ENCODE assay signal across 8 cellular contexts in the genomic region with DNA sequence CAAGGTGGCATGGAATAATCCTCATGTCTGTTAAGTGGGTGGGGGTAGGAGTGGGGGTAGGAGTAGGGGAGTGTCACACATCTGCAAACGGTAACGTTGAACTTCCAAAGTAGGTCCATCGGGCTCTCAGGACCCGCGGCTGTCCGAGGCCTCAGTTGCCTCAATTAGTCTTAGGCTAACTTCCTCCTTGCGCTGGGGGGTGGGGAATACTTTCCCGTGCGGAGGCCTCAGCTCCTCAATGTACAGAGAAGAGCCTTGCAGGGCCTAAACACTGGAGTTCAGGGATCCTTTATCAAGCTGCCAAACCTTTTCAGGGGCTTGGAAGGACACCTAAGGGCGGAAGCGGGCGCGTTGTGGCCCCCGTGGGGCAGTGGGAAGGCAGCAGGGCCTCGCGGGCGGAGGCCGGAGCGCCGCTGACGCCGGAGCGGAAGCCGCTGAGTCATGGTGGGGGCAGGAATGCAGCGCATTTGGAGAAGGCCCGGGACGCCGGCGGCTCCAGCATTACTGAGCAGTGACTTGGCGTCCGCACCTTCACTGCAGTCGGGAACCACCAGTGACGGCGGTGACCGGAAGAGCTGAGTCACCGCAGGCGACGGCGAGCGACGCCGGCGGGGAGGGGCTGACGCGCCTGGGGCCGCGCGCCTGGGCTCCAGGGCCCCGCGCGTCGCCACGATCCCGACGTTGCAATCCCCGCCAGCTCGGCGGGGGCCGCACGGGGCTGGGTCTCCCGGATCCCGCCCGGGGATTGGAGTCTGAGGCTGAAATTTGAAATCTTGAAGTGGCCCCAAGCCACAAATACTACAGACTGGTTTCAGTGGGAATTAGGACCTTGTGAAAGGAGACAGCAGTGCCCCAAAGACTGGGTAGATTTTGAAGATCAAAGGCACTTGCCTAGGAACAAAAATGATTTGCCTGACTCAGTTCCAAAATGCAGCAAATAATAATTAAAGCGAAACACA. TPM values are rescaled to one million over a fixed set of nuclear protein-coding genes. Genes with fewer than 3 reads are reported as not detected.
DNase-seq lines count a peak whose midpoint lies in the region; ATAC-seq and TF ChIP-seq lines count a peak whose summit lies in the region.

No MANE protein-coding gene starts in this region.

- H3K27me3 ChIP-seq in ascending aorta: no peaks in the 10 kb centered on the region
- H3K27me3 ChIP-seq in rectal smooth muscle tissue (ENCODE audit: control insufficient read depth, insufficient read depth, low read length): no peaks in the 10 kb centered on the region
- no peaks in the 10 kb centered on the region for H3K27me3 ChIP-seq in vagina

- H3K9ac ChIP-seq in rectal smooth muscle tissue (ENCODE audit: low read length): peak overlapping the region; percentile 96

- DNase-seq in NCI-H1930 (lab: John Stamatoyannopoulos, UW) (peak; percentile 87 to 91), T-helper 22 cell (ENCODE audit: low read depth) (peak; percentile 71), ascending aorta (ENCODE audit: low spot score in 2 of 2) (peak; percentile 89 to 99), hepatic stellate cell (ENCODE audit: low spot score) (peak; percentile 96), vagina (ENCODE audit: extremely low spot score in 2 of 2) (peak; percentile 96 to 97)

- H3K36me3 ChIP-seq in ascending aorta (no peaks in the 10 kb centered on the region), rectal smooth muscle tissue (ENCODE audit: control insufficient read depth, insufficient read depth, low read length) (no peaks in the 10 kb centered on the region), vagina (no peaks in the 10 kb centered on the region)

- peak overlapping the region; percentile 34 to 59 for H3K4me3 ChIP-seq in ascending aorta
- H3K4me3 ChIP-seq in rectal smooth muscle tissue (ENCODE audit: low read length): peak overlapping the region; percentile 84
- H3K4me3 ChIP-seq in vagina: peak overlapping the region; percentile 40 to 52

- no peak for TF ChIP-seq CTCF in ascending aorta (IDR thresholded peaks at IDR 0.05)
- no peak for TF ChIP-seq CTCF in vagina (IDR thresholded peaks at IDR 0.05)

- intact Hi-C loops in ascending aorta (cut with DNase I) (loop anchor here (1.0 to 5.0 kb wide), 5 partner anchors 20 to 203 kb away; partner anchors contain the start of genes DENND5A, IPO7, TMEM41B and ZNF143), vagina (cut with DNase I) (no loop called here)

- H3K4me1 ChIP-seq in ascending aorta (peaks cover 0 to 17% of the 10 kb centered on the region in 2 donors), rectal smooth muscle tissue (ENCODE audit: control insufficient read depth, insufficient read depth, low read length) (peaks cover 6% of the 10 kb centered on the region), vagina (peaks cover 18% of the 10 kb centered on the region)

- H3K9me3 ChIP-seq in ascending aorta (no peaks in the 10 kb centered on the region), vagina (no peaks in the 10 kb centered on the region)

- no peak for TF ChIP-seq POLR2A in vagina (IDR thresholded peaks at IDR 0.05)

- ATAC-seq in GM18511 (IDR thresholded peaks at IDR 0.05; ENCODE audit: unreplicated experiment): peak; percentile 98
- ATAC-seq in HG02981 (IDR thresholded peaks at IDR 0.05; ENCODE audit: unreplicated experiment): peak; percentile 98

- H3K27ac ChIP-seq in ascending aorta (peak overlapping the region; percentile 97), rectal smooth muscle tissue (ENCODE audit: low read depth, low read length) (peak overlapping the region; percentile 99), vagina (peak overlapping the region; percentile 95)

RNA-seq across cellular contexts. Expression of gene IPO7, which starts 20.2 kb away (rescaled TPM):
- total RNA-seq in ascending aorta: 93.4 TPM
- total RNA-seq in vagina: 64.8 TPM

RNA-seq across cellular contexts. Expression of gene TMEM41B, which starts 49.8 kb away (rescaled TPM):
- total RNA-seq in ascending aorta: 26.7 TPM
- total RNA-seq in vagina: 18.9 TPM

Comparison
In these comparisons a context has a peak if more than half of its experiments do, and no peak if none do; other contexts are left out.
1. Peak in every context shown above with its lines: DNase-seq, ATAC-seq, H3K4me3 ChIP-seq and H3K27ac ChIP-seq.